Comparison of ENCODE assay signal across 13 cellular contexts in the genomic region with DNA sequence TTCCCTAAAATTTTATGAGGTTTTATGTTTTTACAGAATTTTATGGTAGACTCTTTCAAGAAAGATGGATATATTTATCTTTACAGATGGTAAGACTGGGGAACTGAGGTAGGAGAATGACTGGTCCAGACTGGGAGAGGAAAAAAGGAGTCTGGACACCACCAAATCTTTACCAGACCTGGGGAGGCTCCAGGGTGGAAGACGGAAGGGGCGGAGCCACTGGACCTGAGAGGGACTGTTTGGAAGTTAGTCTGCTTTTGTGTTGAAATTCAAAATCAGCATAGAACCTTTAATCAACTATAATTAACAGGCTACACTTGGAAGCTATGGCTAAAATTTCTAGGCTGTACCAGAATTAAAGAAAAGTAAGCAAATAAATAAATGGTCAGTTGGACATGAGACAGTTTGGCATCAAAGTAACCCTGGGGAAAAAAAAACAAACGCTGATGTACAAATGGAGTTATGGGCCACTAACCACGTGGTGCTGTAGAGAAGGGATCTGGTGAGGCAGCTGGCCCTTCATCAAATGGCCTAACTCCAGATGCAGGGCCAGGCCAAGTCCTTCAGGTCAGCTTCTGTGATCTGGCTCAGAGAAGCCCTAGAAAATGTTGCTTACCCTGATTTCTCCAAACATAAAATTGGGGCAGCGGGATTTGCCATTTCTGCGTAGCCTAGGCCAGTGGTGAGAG.
DNase-seq lines count a peak whose midpoint lies in the region; ATAC-seq and TF ChIP-seq lines count a peak whose summit lies in the region.
"Had no signal": no experiment of that assay in that cellular context is flagged by ENCODE, and none has a peak within 500 bp of the region (broad histone marks: within the 10 kb centered on the region; RNA-seq: fewer than 3 reads in every experiment).

No MANE protein-coding gene starts in this region.

- H3K9ac ChIP-seq in IMR-90 (ENCODE audit: low read depth, low read length) = no peak overlapping the region

- no peak for TF ChIP-seq POLR2A in IMR-90 (IDR thresholded peaks at IDR 0.05; ENCODE audit: low read depth, low read length)

- DNase-seq in IMR-90 (peak; percentile 25), cardiac fibroblast (ENCODE audit: low read depth in 2 of 2) (peak; percentile 23 to 50), left colon (peak; percentile 28 to 31), NCI-H2107 treated with DMSO at 0.1 percent for 48 hours (lab: John Stamatoyannopoulos, UW; ENCODE audit: unreplicated experiment) (no peak), NCI-H2081 treated with DMSO at 0.1 percent for 48 hours (lab: John Stamatoyannopoulos, UW) (no peak)
- DNase-seq in stimulated activated CD4-positive, alpha-beta T cell treated with anti-CD3 and anti-CD28 coated beads, Interleukin-2, amount 100 ng/mL, for 48 hours = no peak
- DNase-seq in stimulated activated naive CD8-positive, alpha-beta T cell treated with anti-CD3 and anti-CD28 coated beads, Interleukin-15, amount 100 ng/mL, for 72 hours = no peak
- DNase-seq: H9; KG1; NCI-H345; stimulated activated CD4-positive, alpha-beta T cell treated with anti-CD3 and anti-CD28 coated beads, Interleukin-12 subunit alpha, Interleukin-12 subunit beta, amount 100 ng/mL, for 4 hours had no signal

- peak overlapping the region in 1 of 2 experiments; percentile 34; a peak in 1 of 4 replicates for H4K8ac ChIP-seq in IMR-90 (ENCODE audit: low read depth in 2 of 2, low read length in 2 of 2)

- WGBS in IMR-90 (ENCODE audit: extremely low coverage in 2 of 2, insufficient read length in 1 of 2), 2 experiments = 0% methylated on average over 2 of the region's 6 CpGs; no CpG with 5 or more reads in 1 of the 2 experiments

- peaks cover 6% of the 10 kb centered on the region for H3K9me1 ChIP-seq in IMR-90 (ENCODE audit: insufficient read depth, low read length)

- H3K27me3 ChIP-seq in IMR-90 (ENCODE audit: control insufficient read depth, insufficient read depth, low read length) = no peaks in the 10 kb centered on the region

- no peak overlapping the region for H3K23ac ChIP-seq in IMR-90 (ENCODE audit: low read depth, low read length)

- H3K79me1 ChIP-seq in IMR-90 (ENCODE audit: low read depth in 1 of 2, low read length in 2 of 2) = no peaks in the 10 kb centered on the region; a peak in 1 of 4 replicates

- H3K27me3 Mint-ChIP-seq in stimulated activated memory B cell treated with anti-CD40 and anti-IgM and Interleukin-4, amounts not matched to agents 10 μg/mL and 1 μg/mL and 100 μg/mL, for 72 hours = no peaks in the 10 kb centered on the region
- no peaks in the 10 kb centered on the region for H3K27me3 Mint-ChIP-seq in stimulated activated naive CD8-positive, alpha-beta T cell treated with anti-CD3 and anti-CD28 coated beads, Interleukin-15, amount 100 ng/mL, for 72 hours
- H3K27me3 Mint-ChIP-seq: natural killer cell treated with Interleukin-12 subunit alpha and Interleukin-12 subunit beta and Interleukin-15 and Interleukin-18, amount 100 ng/mL, for 72 hours had no signal

- H3K9me3 Mint-ChIP-seq in stimulated activated memory B cell treated with anti-CD40 and anti-IgM and Interleukin-4, amounts not matched to agents 10 μg/mL and 1 μg/mL and 100 μg/mL, for 72 hours = peaks cover 3% of the 10 kb centered on the region
- H3K9me3 Mint-ChIP-seq in stimulated activated naive CD8-positive, alpha-beta T cell treated with anti-CD3 and anti-CD28 coated beads, Interleukin-15, amount 100 ng/mL, for 72 hours = no peaks in the 10 kb centered on the region
- H3K9me3 Mint-ChIP-seq: H9; natural killer cell treated with Interleukin-12 subunit alpha and Interleukin-12 subunit beta and Interleukin-15 and Interleukin-18, amount 100 ng/mL, for 72 hours had no signal

- H2BK20ac ChIP-seq in IMR-90 (ENCODE audit: low read depth, low read length) = 0 out of 2 replicates have a peak overlapping the region, but pooled peaks have one; percentile 16

- H2BK15ac ChIP-seq in IMR-90 (ENCODE audit: low read depth, low read length) = no peak overlapping the region

- in situ Hi-C loops in IMR-90 (cut with MboI; ENCODE audit: low sequenced_read_pairs) = no loop called here

- no peak overlapping the region for H4K91ac ChIP-seq in IMR-90 (ENCODE audit: insufficient read depth, low read depth, low read length)

- CTCF ChIA-PET in IMR-90 (lab: Yijun Ruan, JAX) = interaction anchor here (1.5 kb wide), 1 partner anchor 54 kb away, joined by 4 read pairs; no protein-coding TSS in a partner anchor

- BruUV-seq in IMR-90 (replicated peaks; lab: Mats Ljungman, UMichigan) = no TSS peak

- no peak overlapping the region for H2BK5ac ChIP-seq in IMR-90 (ENCODE audit: low read depth, low read length, poor library complexity, severe bottlenecking)

- no peak overlapping the region for H4K5ac ChIP-seq in IMR-90 (ENCODE audit: low read depth, low read length)

- H2AFZ ChIP-seq in IMR-90 (replicated peaks; ENCODE audit: low read length, poor library complexity) = peak overlapping the region; percentile 52

- H3K36me3 ChIP-seq in IMR-90 (ENCODE audit: control insufficient read depth, insufficient read depth, low read length) = no peaks in the 10 kb centered on the region

- H3K56ac ChIP-seq in IMR-90 (ENCODE audit: extremely low read depth, insufficient read depth, low read length) = no peak overlapping the region

- H3K36me3 Mint-ChIP-seq in stimulated activated memory B cell treated with anti-CD40 and anti-IgM and Interleukin-4, amounts not matched to agents 10 μg/mL and 1 μg/mL and 100 μg/mL, for 72 hours = peaks cover 23% of the 10 kb centered on the region

- H3K4ac ChIP-seq in IMR-90 (ENCODE audit: low read depth, low read length) = peak overlapping the region; percentile 34; the same call in 1 of the 2 replicates

- TF ChIP-seq RAD21 in IMR-90 (IDR thresholded peaks at IDR 0.05; ENCODE audit: low read length) = no peak

- no peak overlapping the region for H3K14ac ChIP-seq in IMR-90 (replicated peaks; ENCODE audit: low read depth, low read length)

- peaks cover 28% of the 10 kb centered on the region for H3K4me1 Mint-ChIP-seq in stimulated activated memory B cell treated with anti-CD40 and anti-IgM and Interleukin-4, amounts not matched to agents 10 μg/mL and 1 μg/mL and 100 μg/mL, for 72 hours
- no peaks in the 10 kb centered on the region for H3K4me1 Mint-ChIP-seq in stimulated activated naive CD8-positive, alpha-beta T cell treated with anti-CD3 and anti-CD28 coated beads, Interleukin-15, amount 100 ng/mL, for 72 hours

- H3K18ac ChIP-seq in IMR-90 (ENCODE audit: low read depth, low read length) = no peak overlapping the region

- H3K9me3 ChIP-seq in IMR-90 (ENCODE audit: control insufficient read depth, insufficient read depth, low read length) = no peaks in the 10 kb centered on the region

- H2BK120ac ChIP-seq in IMR-90 (ENCODE audit: low read depth, low read length) = peak overlapping the region; percentile 21; the same call in 1 of the 2 replicates

- no peak overlapping the region for H3K4me3 ChIP-seq in IMR-90 (ENCODE audit: insufficient read depth, low read depth, low read length)
- no peak overlapping the region for H3K4me3 ChIP-seq in cardiac fibroblast (replicated peaks in 1 of 2; ENCODE audit: low read depth in 2 of 2, low read length in 2 of 2)

- TF ChIP-seq CTCF in IMR-90 (conservative IDR thresholded peaks at IDR 0.05; ENCODE audit: low read depth, low read length) = no peak
- no peak for TF ChIP-seq CTCF in cardiac fibroblast (IDR thresholded peaks at IDR 0.05; ENCODE audit: low read depth, low read length)

- no peak overlapping the region for H3K4me2 ChIP-seq in IMR-90 (ENCODE audit: low read depth, low read length)

- H3K27ac ChIP-seq in IMR-90 (ENCODE audit: insufficient read depth, low read length) = peak overlapping the region; percentile 9; the same call in 1 of the 2 replicates

- H3K27ac Mint-ChIP-seq in stimulated activated memory B cell treated with anti-CD40 and anti-IgM and Interleukin-4, amounts not matched to agents 10 μg/mL and 1 μg/mL and 100 μg/mL, for 72 hours = peak overlapping the region; percentile 34
- H3K27ac Mint-ChIP-seq in stimulated activated naive CD8-positive, alpha-beta T cell treated with anti-CD3 and anti-CD28 coated beads, Interleukin-15, amount 100 ng/mL, for 72 hours = no peak overlapping the region
- H3K27ac Mint-ChIP-seq: H9 had no signal

- H2AK5ac ChIP-seq in IMR-90 (ENCODE audit: low read depth, low read length) = no peak overlapping the region

- POLR2A ChIA-PET in IMR-90 (lab: Charles Lee; ENCODE audit: unreplicated experiment) = no interaction called here

- H3K4me3 Mint-ChIP-seq in stimulated activated memory B cell treated with anti-CD40 and anti-IgM and Interleukin-4, amounts not matched to agents 10 μg/mL and 1 μg/mL and 100 μg/mL, for 72 hours = no peak overlapping the region
- no peak overlapping the region for H3K4me3 Mint-ChIP-seq in stimulated activated naive CD8-positive, alpha-beta T cell treated with anti-CD3 and anti-CD28 coated beads, Interleukin-15, amount 100 ng/mL, for 72 hours
- H3K4me3 Mint-ChIP-seq: H9; natural killer cell treated with Interleukin-12 subunit alpha and Interleukin-12 subunit beta and Interleukin-15 and Interleukin-18, amount 100 ng/mL, for 72 hours had no signal

- intact Hi-C loops in IMR-90 (cut with micrococcal nuclease) (loop anchor here (10.0 kb wide), 1 partner anchor 55 kb away; no protein-coding TSS in a partner anchor), left colon (cut with DNase I, micrococcal nuclease) (no loop called here)

- ATAC-seq in IMR-90 (ENCODE audit: low read depth) (peak; percentile 54), left colon (no peak)
- ATAC-seq in stimulated activated memory B cell treated with anti-CD40 and anti-IgM and Interleukin-4, amounts not matched to agents 10 μg/mL and 1 μg/mL and 100 μg/mL, for 72 hours = no peak
- ATAC-seq in stimulated activated naive CD8-positive, alpha-beta T cell treated with anti-CD3 and anti-CD28 coated beads, Interleukin-15, amount 100 ng/mL, for 72 hours = no peak
- ATAC-seq: natural killer cell treated with Interleukin-12 subunit alpha and Interleukin-12 subunit beta and Interleukin-15 and Interleukin-18, amount 100 ng/mL, for 72 hours had no signal

- H3K4me1 ChIP-seq in IMR-90 (ENCODE audit: control insufficient read depth, insufficient read depth, low read length) = peaks cover 11% of the 10 kb centered on the region

- no peaks in the 10 kb centered on the region for H4K20me1 ChIP-seq in IMR-90 (ENCODE audit: insufficient read depth, low read length)

- H2AK9ac ChIP-seq in IMR-90 (replicated peaks; ENCODE audit: low read depth, low read length, poor library complexity) = no peak overlapping the region

- dilution Hi-C loops in IMR-90 (cut with HindIII; ENCODE audit: low sequenced_read_pairs, unreplicated experiment) = no loop called here

TF ChIP-seq in IMR-90, 13 proteins besides CTCF, POLR2A, EP300 and RAD21 (continues in another document):
- TF ChIP-seq MAFK (IDR thresholded peaks at IDR 0.05; ENCODE audit: low read depth, low read length) = no peak
- TF ChIP-seq RFX5 (IDR thresholded peaks at IDR 0.05; ENCODE audit: low read depth, low read length) = no peak
- no peak for TF ChIP-seq MAZ (IDR thresholded peaks at IDR 0.05; ENCODE audit: borderline replicate concordance, low read depth, low read length)
- no peak for TF ChIP-seq BHLHE40 (IDR thresholded peaks at IDR 0.05; ENCODE audit: low read depth, low read length)
- no peak for TF ChIP-seq CEBPB (IDR thresholded peaks at IDR 0.05; ENCODE audit: low read depth, low read length)
- no peak for TF ChIP-seq FOS (IDR thresholded peaks at IDR 0.05; ENCODE audit: low read depth, low read length)
- TF ChIP-seq RCOR1 (IDR thresholded peaks at IDR 0.05; ENCODE audit: insufficient replicate concordance, low read length) = no peak

Comparison
In these comparisons a context has a peak if more than half of its experiments do, and no peak if none do; other contexts are left out.
1. DNase-seq: peak in IMR-90 (single experiment), cardiac fibroblast (2 of 2) and left colon (2 of 2); none in NCI-H2107 treated with DMSO at 0.1 percent for 48 hours (single experiment), stimulated activated CD4-positive, alpha-beta T cell treated with anti-CD3 and anti-CD28 coated beads, Interleukin-2, amount 100 ng/mL, for 48 hours (0 of 2), NCI-H2081 treated with DMSO at 0.1 percent for 48 hours (single experiment) and stimulated activated naive CD8-positive, alpha-beta T cell treated with anti-CD3 and anti-CD28 coated beads, Interleukin-15, amount 100 ng/mL, for 72 hours (0 of 2).